17 cellular contexts compared by ENCODE assay signal in the genomic region with DNA sequence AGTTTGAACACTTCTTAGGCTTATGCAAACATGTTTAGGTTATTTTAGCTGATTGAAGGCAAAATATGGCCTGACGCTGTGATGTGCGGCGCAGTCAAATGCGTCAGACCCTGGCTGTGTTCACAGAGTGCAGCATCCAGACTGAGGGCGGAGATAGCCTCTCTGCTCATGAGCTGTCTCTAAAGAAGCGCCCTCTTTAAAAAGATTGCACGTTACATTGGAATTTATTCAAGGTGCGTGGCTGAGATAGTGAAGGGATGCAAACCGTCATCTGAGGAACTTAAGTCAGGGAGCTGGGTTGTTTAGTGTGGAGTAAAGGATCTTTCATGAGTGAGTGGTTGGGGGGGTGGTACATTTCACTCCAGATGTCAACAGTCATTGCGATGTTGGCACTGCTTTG. TPM values are rescaled to one million over a fixed set of nuclear protein-coding genes. Genes with fewer than 3 reads are reported as not detected.
DNase-seq lines count a peak whose midpoint lies in the region; TF ChIP-seq lines count a peak whose summit lies in the region.
"Had no signal": no experiment of that assay in that cellular context is flagged by ENCODE, and none has a peak within 500 bp of the region (broad histone marks: within the 10 kb centered on the region; RNA-seq: fewer than 3 reads in every experiment).

No MANE protein-coding gene starts in this region.

- no peaks in the 10 kb centered on the region for H3K27me3 Mint-ChIP-seq in activated CD4-positive, alpha-beta T cell treated with anti-CD3 and anti-CD28 coated beads, Interleukin-2, amount 10 ng/mL, durations not matched to agents 7 days and 5 days
- no peaks in the 10 kb centered on the region for H3K27me3 Mint-ChIP-seq in neural progenitor cell (ENCODE audit: insufficient read depth, low read depth)
- H3K27me3 Mint-ChIP-seq: CD4-positive, CD25-positive, alpha-beta regulatory T cell had no signal

- CTCF ChIA-PET in activated CD4-positive, alpha-beta T cell treated with anti-CD3 and anti-CD28 coated beads, Interleukin-2, amount 10 ng/mL, durations not matched to agents 7 days and 5 days (lab: Charles Lee) = interaction anchor here (0.9 to 1.9 kb wide), 3 partner anchors 10 to 153 kb away, joined by 3 to 5 read pairs (median 3); no protein-coding TSS in a partner anchor

- no peaks in the 10 kb centered on the region for H4K20me1 ChIP-seq in OCI-LY1 (ENCODE audit: insufficient read depth, low read length)
- H4K20me1 ChIP-seq in neural progenitor cell (ENCODE audit: low read depth) = peaks cover 70% of the 10 kb centered on the region

- H2AFZ ChIP-seq in OCI-LY1 (ENCODE audit: low read length) (no peak overlapping the region), neural progenitor cell (replicated peaks) (no peak overlapping the region)
- H2AFZ ChIP-seq: GM23338 had no signal

- H3K4me3 Mint-ChIP-seq in activated CD4-positive, alpha-beta T cell treated with anti-CD3 and anti-CD28 coated beads, Interleukin-2, amount 10 ng/mL, durations not matched to agents 7 days and 5 days = no peak overlapping the region
- H3K4me3 Mint-ChIP-seq in neural progenitor cell = no peak overlapping the region
- H3K4me3 Mint-ChIP-seq: CD4-positive, CD25-positive, alpha-beta regulatory T cell; CD8-positive, alpha-beta memory T cell; GM23338 had no signal

- H3K4me1 ChIP-seq in OCI-LY1 (ENCODE audit: insufficient read depth, low read length, severe bottlenecking) = peaks cover 48% of the 10 kb centered on the region
- no peaks in the 10 kb centered on the region for H3K4me1 ChIP-seq in neural progenitor cell
- H3K4me1 ChIP-seq: BE2C had no signal

- H3K9me3 ChIP-seq in OCI-LY1 (ENCODE audit: low read length) (no peaks in the 10 kb centered on the region), neural progenitor cell (ENCODE audit: low read depth) (no peaks in the 10 kb centered on the region)
- H3K9me3 ChIP-seq: BE2C had no signal

- no peak overlapping the region; the same call in 1 of the 2 replicates for H3K9ac ChIP-seq in OCI-LY1 (ENCODE audit: low read length)
- no peak overlapping the region for H3K9ac ChIP-seq in neural progenitor cell

- H3K9me2 ChIP-seq in OCI-LY1 (ENCODE audit: low read depth, low read length) = no peaks in the 10 kb centered on the region

- H3F3A ChIP-seq in OCI-LY1 (ENCODE audit: insufficient read depth, low read length) = no peaks in the 10 kb centered on the region
- no peaks in the 10 kb centered on the region for H3F3A ChIP-seq in neural progenitor cell (ENCODE audit: low read depth)

- no peaks in the 10 kb centered on the region for H3K27me3 ChIP-seq in OCI-LY1 (ENCODE audit: insufficient read depth, low read length)
- peaks cover 3% of the 10 kb centered on the region for H3K27me3 ChIP-seq in neural progenitor cell
- H3K27me3 ChIP-seq: BE2C had no signal

- no peak for TF ChIP-seq CTCF in OCI-LY1 (IDR thresholded peaks at IDR 0.05; ENCODE audit: low read length)
- no peak for TF ChIP-seq CTCF in neural progenitor cell (IDR thresholded peaks at IDR 0.05)

- POLR2A ChIA-PET in activated CD4-positive, alpha-beta T cell treated with anti-CD3 and anti-CD28 coated beads, Interleukin-2, amount 10 ng/mL, durations not matched to agents 7 days and 5 days (lab: Charles Lee) = no interaction called here

- H3K79me2 ChIP-seq in OCI-LY1 (ENCODE audit: insufficient read depth, low read length) (peaks cover 33% of the 10 kb centered on the region), neural progenitor cell (ENCODE audit: low read depth) (peaks cover 22% of the 10 kb centered on the region)

- peaks cover 37% of the 10 kb centered on the region for H3K4me1 Mint-ChIP-seq in activated CD4-positive, alpha-beta T cell treated with anti-CD3 and anti-CD28 coated beads, Interleukin-2, amount 10 ng/mL, durations not matched to agents 7 days and 5 days
- peaks cover 6% of the 10 kb centered on the region for H3K4me1 Mint-ChIP-seq in neural progenitor cell

- peaks cover 8% of the 10 kb centered on the region for H3K36me3 Mint-ChIP-seq in activated CD4-positive, alpha-beta T cell treated with anti-CD3 and anti-CD28 coated beads, Interleukin-2, amount 10 ng/mL, durations not matched to agents 7 days and 5 days (ENCODE audit: low read depth)
- H3K36me3 Mint-ChIP-seq in neural progenitor cell = no peaks in the 10 kb centered on the region

- no peak for DNase-seq in activated CD4-positive, alpha-beta T cell treated with anti-CD3 and anti-CD28 coated beads, Interleukin-2, amount 10 ng/mL, durations not matched to agents 7 days and 5 days
- DNase-seq in activated CD4-positive, alpha-beta T cell treated with anti-CD3 and anti-CD28 coated beads, Interleukin-2, amount 50 U/mL, for 4 hours = no peak
- DNase-seq in neural progenitor cell (ENCODE audit: low spot score) = no peak
- DNase-seq in stimulated activated naive CD4-positive, alpha-beta T cell treated with Interleukin-2 at 50 U/mL for 16 hours (lab: John Stamatoyannopoulos, UW) = no peak
- DNase-seq in hippocampal formation (lab: John Stamatoyannopoulos, UW) = no peak
- DNase-seq in epidermal melanocyte (ENCODE audit: insufficient read length, low spot score) = no peak
- DNase-seq: 8988T; BE2C; C1 segment of cervical spinal cord; CD4-positive, CD25-positive, alpha-beta regulatory T cell; CD8-positive, alpha-beta memory T cell; COR-L47; GDM1; HCEC 1CT had no signal

- no peaks in the 10 kb centered on the region for H3K9me3 Mint-ChIP-seq in activated CD4-positive, alpha-beta T cell treated with anti-CD3 and anti-CD28 coated beads, Interleukin-2, amount 10 ng/mL, durations not matched to agents 7 days and 5 days
- no peaks in the 10 kb centered on the region for H3K9me3 Mint-ChIP-seq in neural progenitor cell
- H3K9me3 Mint-ChIP-seq: CD8-positive, alpha-beta memory T cell; GM23338 had no signal

- H3K27ac Mint-ChIP-seq in activated CD4-positive, alpha-beta T cell treated with anti-CD3 and anti-CD28 coated beads, Interleukin-2, amount 10 ng/mL, durations not matched to agents 7 days and 5 days = peak overlapping the region; percentile 17
- H3K27ac Mint-ChIP-seq in neural progenitor cell = peak overlapping the region; percentile 35
- H3K27ac Mint-ChIP-seq: GM23338 had no signal

- H3K27ac ChIP-seq in OCI-LY1 (ENCODE audit: low read depth, low read length, poor library complexity, severe bottlenecking) (peak overlapping the region; percentile 50), neural progenitor cell (no peak overlapping the region)
- H3K27ac ChIP-seq: HL-60 had no signal

- H3K36me3 ChIP-seq in OCI-LY1 (ENCODE audit: insufficient read depth, low read length) (0 out of 2 replicates have a peak, but pooled peaks cover 8% of the 10 kb centered on the region), neural progenitor cell (no peaks in the 10 kb centered on the region)
- H3K36me3 ChIP-seq: BE2C had no signal

- H3K4me3 ChIP-seq in OCI-LY1 (ENCODE audit: low read depth, low read length, poor library complexity, severe bottlenecking) (no peak overlapping the region), neural progenitor cell (no peak overlapping the region)
- H3K4me3 ChIP-seq: GM23338 had no signal

- H3K4me2 ChIP-seq in OCI-LY1 (ENCODE audit: low read length) = peak overlapping the region; percentile 20; the same call in 1 of the 2 replicates
- H3K4me2 ChIP-seq in neural progenitor cell = no peak overlapping the region
- H3K4me2 ChIP-seq: GM23338 had no signal

RNA-seq across cellular contexts. Expression of a gene that starts 33.2 kb away (rescaled TPM):
- total RNA-seq in activated CD4-positive, alpha-beta T cell treated with anti-CD3 and anti-CD28 coated beads, Interleukin-2, amount 10 ng/mL, durations not matched to agents 7 days and 5 days = 10 to 100 TPM; 48.7 to 58.2 TPM
- 7.4 and 19.9 TPM in 2 replicates for total RNA-seq in neural progenitor cell (ENCODE audit: low replicate concordance)
